Comparison of ENCODE assay signal across 1 cellular context in the genomic region with DNA sequence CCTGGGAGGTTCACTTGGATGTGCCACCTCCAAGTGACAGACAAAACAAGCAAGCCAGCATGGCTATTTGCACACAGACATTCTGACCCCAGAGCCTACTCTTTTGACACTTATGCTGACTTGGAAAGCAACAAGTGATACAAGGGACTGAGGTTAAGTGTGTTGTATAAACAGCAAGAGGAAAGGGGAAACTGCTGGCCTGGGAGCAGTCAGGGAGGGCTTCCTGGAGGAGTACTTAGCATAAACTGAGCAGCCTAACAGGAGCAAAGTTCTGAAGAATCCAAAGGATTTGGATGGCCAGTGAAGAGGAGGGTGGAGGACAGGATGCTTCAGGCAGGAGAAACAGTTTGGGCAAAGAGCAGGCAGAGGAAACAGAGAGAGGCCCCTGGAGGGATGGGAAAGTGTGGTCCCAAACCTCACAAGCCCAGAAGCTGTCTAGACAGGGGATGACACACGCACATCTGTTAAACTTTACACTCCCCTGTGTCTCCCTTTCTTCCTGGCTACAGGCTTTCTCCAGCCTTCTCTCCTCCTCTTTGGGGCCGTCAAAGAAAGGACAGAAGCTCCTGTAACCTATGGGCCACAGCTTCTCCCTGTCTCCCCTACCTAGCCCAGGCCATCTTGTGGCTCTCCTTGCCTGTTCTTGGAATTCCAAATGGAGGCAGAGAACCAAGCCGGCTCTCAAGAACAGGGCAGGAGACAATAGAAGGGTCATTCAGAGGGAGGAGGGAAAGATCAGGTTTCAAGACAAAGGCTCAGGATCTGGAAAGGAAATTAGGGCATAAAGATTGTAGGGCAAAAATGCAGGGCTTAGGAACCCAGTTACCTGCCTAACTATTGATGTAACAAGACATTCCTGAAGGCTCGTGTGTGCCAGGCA.
A peak's percentile ranks its signal among the peaks of the same experiment; 100 is the strongest.
TF ChIP-seq lines count a peak whose summit lies in the region.

No MANE protein-coding gene starts in this region.

TF ChIP-seq in H1, 55 proteins besides CTCF, POLR2A, EP300 and RAD21:
- TF ChIP-seq TEAD4 (IDR thresholded peaks at IDR 0.05; ENCODE audit: low read depth, low read length) (peak; percentile 73), TAF7 (optimal IDR thresholded peaks at IDR 0.05; ENCODE audit: borderline replicate concordance, low read depth, low read length) (no peak), YY1 (IDR thresholded peaks at IDR 0.05; ENCODE audit: low read depth, low read length) (peak; percentile 84), CHD2 (IDR thresholded peaks at IDR 0.05; ENCODE audit: low read length) (no peak), CBX8 (IDR thresholded peaks at IDR 0.05; ENCODE audit: borderline replicate concordance, low read depth, low read length) (no peak), TCF12 (IDR thresholded peaks at IDR 0.05; ENCODE audit: low read depth, low read length) (no peak), SP2 (IDR thresholded peaks at IDR 0.05; ENCODE audit: low read length) (no peak), RNF2 (IDR thresholded peaks at IDR 0.05; ENCODE audit: borderline replicate concordance, low read depth, low read length, missing control alignments, poor library complexity, severe bottlenecking) (no peak), SIX5 (IDR thresholded peaks at IDR 0.05; ENCODE audit: low read depth, low read length) (no peak)
